ENCODE assay signal across 29 cellular contexts in genomic region chr1:55309053-55309452, GRCh38.
DNase-seq lines count a peak whose midpoint lies in the region; ATAC-seq, FAIRE-seq and TF ChIP-seq lines count a peak whose summit lies in the region.
"Had no signal": no experiment of that assay in that cellular context is flagged by ENCODE, and none has a peak within 500 bp of the region (broad histone marks: within the 10 kb centered on the region; RNA-seq: fewer than 3 reads in every experiment).

No MANE protein-coding gene starts in this region.

- H2BK15ac ChIP-seq in mesenchymal stem cell (ENCODE audit: low read depth, poor library complexity, severe bottlenecking): no peak overlapping the region

- H3K79me1 ChIP-seq in mesenchymal stem cell (replicated peaks; ENCODE audit: low read length, poor library complexity, severe bottlenecking): no peaks in the 10 kb centered on the region

- H2AFZ ChIP-seq in mesenchymal stem cell (ENCODE audit: low read depth, low read length): no peak overlapping the region

- no peak for ATAC-seq in A549
- ATAC-seq in GM18873 (IDR thresholded peaks at IDR 0.05; ENCODE audit: low FRiP score, unreplicated experiment): no peak
- ATAC-seq: activated naive CD8-positive, alpha-beta T cell treated with anti-CD3 and anti-CD28 coated beads, Interleukin-2, amount 50 U/mL, for 24 hours; heart right ventricle; natural killer cell; T-cell had no signal

- CTCF ChIA-PET in A549 (lab: Yijun Ruan, JAX): interaction anchor here (0.6 kb wide), 1 partner anchor 30 kb away, joined by 3 read pairs; no protein-coding TSS in a partner anchor

- TF ChIP-seq EP300 in A549 (IDR thresholded peaks at IDR 0.05) (no peak), esophagus muscularis mucosa (IDR thresholded peaks at IDR 0.05) (no peak)

- peak overlapping the region; percentile 57 for H4K91ac ChIP-seq in mesenchymal stem cell (ENCODE audit: low read length)

- H2BK12ac ChIP-seq in mesenchymal stem cell (ENCODE audit: low read length in 2 of 2): peak overlapping the region; percentile 49 to 68

- intact Hi-C loops in esophagus muscularis mucosa (cut with DNase I): no loop called here

- TF ChIP-seq POLR2A in A549 (IDR thresholded peaks at IDR 0.05; ENCODE audit: low read length): no peak
- TF ChIP-seq POLR2A in esophagus muscularis mucosa (IDR thresholded peaks at IDR 0.05; ENCODE audit: low read depth): no peak
- TF ChIP-seq POLR2A in erythroblast (IDR thresholded peaks at IDR 0.05; ENCODE audit: low read length): no peak

- 42% methylated on average over 2 of the region's 2 CpGs for WGBS in A549 (ENCODE audit: missing lambda C conversion rate)
- 55% methylated on average over 2 of the region's 2 CpGs for WGBS in mesenchymal stem cell
- WGBS in esophagus muscularis mucosa: 90% methylated on average over 2 of the region's 2 CpGs

- peak overlapping the region; percentile 64 for H4K8ac ChIP-seq in mesenchymal stem cell (ENCODE audit: low read length)

- no peak for FAIRE-seq in A549 (lab: Jason Lieb, UNC)

- H3K18ac ChIP-seq in mesenchymal stem cell (ENCODE audit: low read depth in 1 of 2, low read length in 2 of 2): peak overlapping the region in 1 of 2 experiments; percentile 16

- H3K36me3 ChIP-seq in mesenchymal stem cell (ENCODE audit: control insufficient read depth in 1 of 2, insufficient read depth in 2 of 2, low read depth in 1 of 2, low read length in 2 of 2) (no peaks in the 10 kb centered on the region), esophagus muscularis mucosa (no peaks in the 10 kb centered on the region)
- H3K36me3 ChIP-seq: cardiac muscle cell, heart right ventricle, SJCRH30 had no signal

- H3K14ac ChIP-seq in mesenchymal stem cell (ENCODE audit: low read length in 2 of 2): peak overlapping the region in 1 of 2 experiments; percentile 88

- TF ChIP-seq CTCF in A549 (IDR thresholded peaks at IDR 0.05) (no peak), cardiac fibroblast (IDR thresholded peaks at IDR 0.05; ENCODE audit: low read depth, low read length) (no peak), esophagus muscularis mucosa (IDR thresholded peaks at IDR 0.05) (no peak)

- no peak overlapping the region for H3K4ac ChIP-seq in mesenchymal stem cell (ENCODE audit: low read depth in 1 of 2, low read length in 2 of 2)

- H3K27ac ChIP-seq in A549 (peak overlapping the region; percentile 85 to 90; a peak in 5 of 6 replicates), mesenchymal stem cell (ENCODE audit: low read length, poor library complexity, severe bottlenecking) (no peak overlapping the region), esophagus muscularis mucosa (replicated peaks in 1 of 4) (no peak overlapping the region)
- H3K27ac ChIP-seq: 22Rv1, cardiac muscle cell, heart right ventricle, SJCRH30 had no signal

- H3K4me1 ChIP-seq in A549: peaks cover 53% of the 10 kb centered on the region
- H3K4me1 ChIP-seq in mesenchymal stem cell (ENCODE audit: control insufficient read depth, insufficient read depth, low read depth, low read length): peaks cover 10% of the 10 kb centered on the region
- peaks cover 0 to 8% (median 2%) of the 10 kb centered on the region in 4 donors for H3K4me1 ChIP-seq in esophagus muscularis mucosa
- H3K4me1 ChIP-seq: SJCRH30 had no signal

- no peak overlapping the region for H3K9ac ChIP-seq in mesenchymal stem cell (ENCODE audit: low read length)

- H2BK120ac ChIP-seq in mesenchymal stem cell (ENCODE audit: low read depth, low read length): peak overlapping the region; percentile 66

- POLR2A ChIA-PET in A549 (lab: Yijun Ruan, JAX): no interaction called here

- H3K4me3 ChIP-seq in A549: no peak overlapping the region
- no peak overlapping the region for H3K4me3 ChIP-seq in cardiac fibroblast (replicated peaks in 1 of 2; ENCODE audit: low read depth in 2 of 2, low read length in 2 of 2)
- H3K4me3 ChIP-seq in mesenchymal stem cell (ENCODE audit: insufficient read depth in 1 of 2, low read depth in 1 of 2, low read length in 2 of 2): no peak overlapping the region
- H3K4me3 ChIP-seq in esophagus muscularis mucosa: no peak overlapping the region
- H3K4me3 ChIP-seq: cardiac muscle cell, heart right ventricle, SJCRH30 had no signal

- H2BK5ac ChIP-seq in mesenchymal stem cell (ENCODE audit: low read depth, low read length, poor library complexity, severe bottlenecking): no peak overlapping the region

- H3K9me3 ChIP-seq in A549: no peaks in the 10 kb centered on the region
- no peaks in the 10 kb centered on the region for H3K9me3 ChIP-seq in mesenchymal stem cell (ENCODE audit: control insufficient read depth, low read length)
- no peaks in the 10 kb centered on the region for H3K9me3 ChIP-seq in esophagus muscularis mucosa
- H3K9me3 ChIP-seq: heart right ventricle, SJCRH30 had no signal

- H2AK5ac ChIP-seq in mesenchymal stem cell (ENCODE audit: low read length, severe bottlenecking): no peak overlapping the region

- DNase-seq in A549 (ENCODE audit: low read depth in 1 of 2, low spot score in 1 of 2) (peak in 1 of 2 experiments; percentile 36), M059J (ENCODE audit: low read depth) (peak; percentile 33), cardiac fibroblast (ENCODE audit: low read depth in 2 of 2) (peak; percentile 31 to 62), mesenchymal stem cell (peak; percentile 85), esophagus muscularis mucosa (ENCODE audit: extremely low spot score) (no peak), erythroblast (lab: John Stamatoyannopoulos, UW) (no peak), HUDEP-2 (lab: John Stamatoyannopoulos, UW; ENCODE audit: unreplicated experiment in 76 of 76) (no peak)
- DNase-seq: activated CD4-positive, alpha-beta memory T cell treated with anti-CD3 and anti-CD28 coated beads, Interleukin-2, amount 10 ng/mL, durations not matched to agents 7 days and 5 days; activated CD4-positive, CD25-positive, alpha-beta regulatory T cell treated with anti-CD3 and anti-CD28 coated beads, Interleukin-2, amount 50 U/mL, for 72 hours; activated effector memory CD4-positive, alpha-beta T cell treated with Interleukin-2 at 50 U/mL for 16 hours; activated naive CD8-positive, alpha-beta T cell treated with anti-CD3 and anti-CD28 coated beads, Interleukin-2, amount 50 U/mL, for 24 hours; AML-193; DMS153; GF-D8; GOT3; heart right ventricle; KBM-7; natural killer cell; NCI-H1694; NCI-H2171; NCI-H524; NK-92 treated with Interleukin-12 subunit alpha and Interleukin-12 subunit beta, amount 100 ng/mL, for 24 hours; SJCRH30; stimulated activated CD4-positive, alpha-beta T cell treated with anti-CD3 and anti-CD28 coated beads, Interleukin-4, amount 100 ng/mL, for 4 hours; stimulated activated naive CD4-positive, alpha-beta T cell treated with Interleukin-2 at 50 U/mL for 16 hours; T-cell had no signal

- H3K27me3 ChIP-seq in mesenchymal stem cell (ENCODE audit: control insufficient read depth in 1 of 2, insufficient read depth in 1 of 2, low read length in 2 of 2) (no peaks in the 10 kb centered on the region), esophagus muscularis mucosa (no peaks in the 10 kb centered on the region)
- H3K27me3 ChIP-seq: cardiac muscle cell, heart right ventricle had no signal

- H3K4me2 ChIP-seq in A549 (peak overlapping the region; percentile 70; the same call in 1 of the 3 replicates), mesenchymal stem cell (ENCODE audit: low read length, poor library complexity, severe bottlenecking) (no peak overlapping the region)

- no peak overlapping the region for H3K23ac ChIP-seq in mesenchymal stem cell (ENCODE audit: low read length in 2 of 2)

- TF ChIP-seq RAD21 in A549 (conservative IDR thresholded peaks at IDR 0.05 in 1 of 2, IDR thresholded peaks at IDR 0.05 in 1 of 2): no peak

TF ChIP-seq in A549, 52 proteins besides CTCF, POLR2A, EP300 and RAD21:
- TF ChIP-seq NPAS2 (CRISPR knock-in tag; IDR thresholded peaks at IDR 0.05; ENCODE audit: borderline replicate concordance) (no peak), BHLHE40 (IDR thresholded peaks at IDR 0.05; ENCODE audit: low read depth, low read length) (no peak), HMGXB4 (CRISPR knock-in tag; IDR thresholded peaks at IDR 0.05; ENCODE audit: borderline replicate concordance) (no peak), ZC3H11A (IDR thresholded peaks at IDR 0.05) (no peak), EHF (CRISPR knock-in tag; IDR thresholded peaks at IDR 0.05) (no peak), CBX2 (IDR thresholded peaks at IDR 0.05; ENCODE audit: borderline replicate concordance, low read depth) (no peak), CHD2 (IDR thresholded peaks at IDR 0.05; ENCODE audit: low read length, partially characterized antibody) (no peak), HOXA7 (CRISPR knock-in tag; IDR thresholded peaks at IDR 0.05) (no peak), FOSL2 (IDR thresholded peaks at IDR 0.05) (no peak), FOSL2 (CRISPR knock-in tag; IDR thresholded peaks at IDR 0.05) (no peak), HEYL (CRISPR knock-in tag; IDR thresholded peaks at IDR 0.05) (no peak), KDM5A (IDR thresholded peaks at IDR 0.05) (no peak), KDM1A (IDR thresholded peaks at IDR 0.05; ENCODE audit: low read depth) (no peak), RNF2 (IDR thresholded peaks at IDR 0.05; ENCODE audit: borderline replicate concordance, low read depth) (no peak), E2F6 (IDR thresholded peaks at IDR 0.05; ENCODE audit: borderline replicate concordance, low read depth) (no peak), HOXB5 (CRISPR knock-in tag; IDR thresholded peaks at IDR 0.05) (no peak), HES2 (IDR thresholded peaks at IDR 0.05) (no peak)

Comparison
In these comparisons a context has a peak if more than half of its experiments do, and no peak if none do; other contexts are left out.
1. DNase-seq: peak in M059J (single experiment), cardiac fibroblast (2 of 2) and mesenchymal stem cell (single experiment); none in esophagus muscularis mucosa (single experiment), erythroblast (0 of 2) and HUDEP-2 (0 of 76).
2. H3K27ac ChIP-seq: peak in A549 (2 of 2); none in mesenchymal stem cell (single experiment) and esophagus muscularis mucosa (0 of 4).